In the genomic region with DNA sequence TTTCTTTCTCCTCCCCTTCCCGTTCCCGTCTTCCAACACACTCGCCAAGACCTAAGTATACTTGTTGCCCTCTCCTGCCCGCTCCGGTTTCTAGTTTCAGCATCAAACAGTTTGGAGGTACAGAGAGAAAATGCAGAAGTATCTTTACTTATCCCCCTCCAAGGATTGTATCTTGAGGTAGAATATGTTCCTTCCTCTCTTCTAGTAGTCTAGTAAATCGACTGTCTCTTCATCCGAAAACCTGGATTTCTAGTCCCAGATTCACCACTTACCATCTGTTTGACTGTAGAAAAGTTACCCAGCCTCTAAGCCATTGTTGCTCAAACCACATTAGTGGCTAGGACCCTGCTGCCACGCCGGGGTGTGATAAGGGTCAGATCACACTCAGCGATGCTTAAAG, we compare ENCODE assay signal across 1 cellular context.
TF ChIP-seq lines count a peak whose summit lies in the region.

No MANE protein-coding gene starts in this region.

TF ChIP-seq in H1, 55 proteins besides CTCF, POLR2A, EP300 and RAD21:
- TF ChIP-seq RBBP5 (IDR thresholded peaks at IDR 0.05; ENCODE audit: borderline replicate concordance, low read depth, low read length): no peak
- TF ChIP-seq, protein P1, sequence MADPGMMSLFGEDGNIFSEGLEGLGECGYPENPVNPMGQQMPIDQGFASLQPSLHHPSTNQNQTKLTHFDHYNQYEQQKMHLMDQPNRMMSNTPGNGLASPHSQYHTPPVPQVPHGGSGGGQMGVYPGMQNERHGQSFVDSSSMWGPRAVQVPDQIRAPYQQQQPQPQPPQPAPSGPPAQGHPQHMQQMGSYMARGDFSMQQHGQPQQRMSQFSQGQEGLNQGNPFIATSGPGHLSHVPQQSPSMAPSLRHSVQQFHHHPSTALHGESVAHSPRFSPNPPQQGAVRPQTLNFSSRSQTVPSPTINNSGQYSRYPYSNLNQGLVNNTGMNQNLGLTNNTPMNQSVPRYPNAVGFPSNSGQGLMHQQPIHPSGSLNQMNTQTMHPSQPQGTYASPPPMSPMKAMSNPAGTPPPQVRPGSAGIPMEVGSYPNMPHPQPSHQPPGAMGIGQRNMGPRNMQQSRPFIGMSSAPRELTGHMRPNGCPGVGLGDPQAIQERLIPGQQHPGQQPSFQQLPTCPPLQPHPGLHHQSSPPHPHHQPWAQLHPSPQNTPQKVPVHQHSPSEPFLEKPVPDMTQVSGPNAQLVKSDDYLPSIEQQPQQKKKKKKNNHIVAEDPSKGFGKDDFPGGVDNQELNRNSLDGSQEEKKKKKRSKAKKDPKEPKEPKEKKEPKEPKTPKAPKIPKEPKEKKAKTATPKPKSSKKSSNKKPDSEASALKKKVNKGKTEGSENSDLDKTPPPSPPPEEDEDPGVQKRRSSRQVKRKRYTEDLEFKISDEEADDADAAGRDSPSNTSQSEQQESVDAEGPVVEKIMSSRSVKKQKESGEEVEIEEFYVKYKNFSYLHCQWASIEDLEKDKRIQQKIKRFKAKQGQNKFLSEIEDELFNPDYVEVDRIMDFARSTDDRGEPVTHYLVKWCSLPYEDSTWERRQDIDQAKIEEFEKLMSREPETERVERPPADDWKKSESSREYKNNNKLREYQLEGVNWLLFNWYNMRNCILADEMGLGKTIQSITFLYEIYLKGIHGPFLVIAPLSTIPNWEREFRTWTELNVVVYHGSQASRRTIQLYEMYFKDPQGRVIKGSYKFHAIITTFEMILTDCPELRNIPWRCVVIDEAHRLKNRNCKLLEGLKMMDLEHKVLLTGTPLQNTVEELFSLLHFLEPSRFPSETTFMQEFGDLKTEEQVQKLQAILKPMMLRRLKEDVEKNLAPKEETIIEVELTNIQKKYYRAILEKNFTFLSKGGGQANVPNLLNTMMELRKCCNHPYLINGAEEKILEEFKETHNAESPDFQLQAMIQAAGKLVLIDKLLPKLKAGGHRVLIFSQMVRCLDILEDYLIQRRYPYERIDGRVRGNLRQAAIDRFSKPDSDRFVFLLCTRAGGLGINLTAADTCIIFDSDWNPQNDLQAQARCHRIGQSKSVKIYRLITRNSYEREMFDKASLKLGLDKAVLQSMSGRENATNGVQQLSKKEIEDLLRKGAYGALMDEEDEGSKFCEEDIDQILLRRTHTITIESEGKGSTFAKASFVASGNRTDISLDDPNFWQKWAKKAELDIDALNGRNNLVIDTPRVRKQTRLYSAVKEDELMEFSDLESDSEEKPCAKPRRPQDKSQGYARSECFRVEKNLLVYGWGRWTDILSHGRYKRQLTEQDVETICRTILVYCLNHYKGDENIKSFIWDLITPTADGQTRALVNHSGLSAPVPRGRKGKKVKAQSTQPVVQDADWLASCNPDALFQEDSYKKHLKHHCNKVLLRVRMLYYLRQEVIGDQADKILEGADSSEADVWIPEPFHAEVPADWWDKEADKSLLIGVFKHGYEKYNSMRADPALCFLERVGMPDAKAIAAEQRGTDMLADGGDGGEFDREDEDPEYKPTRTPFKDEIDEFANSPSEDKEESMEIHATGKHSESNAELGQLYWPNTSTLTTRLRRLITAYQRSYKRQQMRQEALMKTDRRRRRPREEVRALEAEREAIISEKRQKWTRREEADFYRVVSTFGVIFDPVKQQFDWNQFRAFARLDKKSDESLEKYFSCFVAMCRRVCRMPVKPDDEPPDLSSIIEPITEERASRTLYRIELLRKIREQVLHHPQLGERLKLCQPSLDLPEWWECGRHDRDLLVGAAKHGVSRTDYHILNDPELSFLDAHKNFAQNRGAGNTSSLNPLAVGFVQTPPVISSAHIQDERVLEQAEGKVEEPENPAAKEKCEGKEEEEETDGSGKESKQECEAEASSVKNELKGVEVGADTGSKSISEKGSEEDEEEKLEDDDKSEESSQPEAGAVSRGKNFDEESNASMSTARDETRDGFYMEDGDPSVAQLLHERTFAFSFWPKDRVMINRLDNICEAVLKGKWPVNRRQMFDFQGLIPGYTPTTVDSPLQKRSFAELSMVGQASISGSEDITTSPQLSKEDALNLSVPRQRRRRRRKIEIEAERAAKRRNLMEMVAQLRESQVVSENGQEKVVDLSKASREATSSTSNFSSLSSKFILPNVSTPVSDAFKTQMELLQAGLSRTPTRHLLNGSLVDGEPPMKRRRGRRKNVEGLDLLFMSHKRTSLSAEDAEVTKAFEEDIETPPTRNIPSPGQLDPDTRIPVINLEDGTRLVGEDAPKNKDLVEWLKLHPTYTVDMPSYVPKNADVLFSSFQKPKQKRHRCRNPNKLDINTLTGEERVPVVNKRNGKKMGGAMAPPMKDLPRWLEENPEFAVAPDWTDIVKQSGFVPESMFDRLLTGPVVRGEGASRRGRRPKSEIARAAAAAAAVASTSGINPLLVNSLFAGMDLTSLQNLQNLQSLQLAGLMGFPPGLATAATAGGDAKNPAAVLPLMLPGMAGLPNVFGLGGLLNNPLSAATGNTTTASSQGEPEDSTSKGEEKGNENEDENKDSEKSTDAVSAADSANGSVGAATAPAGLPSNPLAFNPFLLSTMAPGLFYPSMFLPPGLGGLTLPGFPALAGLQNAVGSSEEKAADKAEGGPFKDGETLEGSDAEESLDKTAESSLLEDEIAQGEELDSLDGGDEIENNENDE (IDR thresholded peaks at IDR 0.05; ENCODE audit: insufficient replicate concordance, low read length): no peak
- no peak for TF ChIP-seq JUN (IDR thresholded peaks at IDR 0.05; ENCODE audit: low read depth, low read length)
- TF ChIP-seq EGR1 (IDR thresholded peaks at IDR 0.05; ENCODE audit: borderline replicate concordance, low read depth, low read length): no peak
